34 cellular contexts compared by ENCODE assay signal in genomic region chr6:130093546-130093945, GRCh38.
"Had no signal": no experiment of that assay in that cellular context is flagged by ENCODE, and none has a peak within 500 bp of the region (broad histone marks: within the 10 kb centered on the region; RNA-seq: fewer than 3 reads in every experiment).

No MANE protein-coding gene starts in this region.

- H3K4me3 ChIP-seq: adrenal gland, body of pancreas, breast epithelium had no signal

- H3K27ac ChIP-seq: adrenal gland, body of pancreas, brain microvascular endothelial cell, breast epithelium, VCaP had no signal

- H3K9me3 ChIP-seq: adrenal gland, body of pancreas, breast epithelium had no signal

- H3K27me3 ChIP-seq: adrenal gland, body of pancreas, brain microvascular endothelial cell, breast epithelium had no signal

- ATAC-seq: activated CD8-positive, alpha-beta T cell treated with anti-CD3 and anti-CD28 coated beads for 36 hours; activated naive CD4-positive, alpha-beta T cell treated with anti-CD3 and anti-CD28 coated beads, Interleukin-2, amount 50 U/mL, for 72 hours; activated T-cell treated with anti-CD3 and anti-CD28 coated beads, Interleukin-2, amount 50 U/mL, for 4 hours; activated T-cell treated with anti-CD3 and anti-CD28 coated beads, Interleukin-2, amount 50 U/mL, for 72 hours; activated T-helper 17 cell treated with anti-CD3 and anti-CD28 coated beads, Interleukin-2, amount 50 U/mL, for 72 hours; body of pancreas; T-cell had no signal

- DNase-seq: activated B cell treated with CpG ODN at 0.5 μM for 24 hours; activated CD4-positive, alpha-beta memory T cell treated with anti-CD3 and anti-CD28 coated beads for 36 hours; activated CD4-positive, alpha-beta T cell treated with anti-CD3 and anti-CD28 coated beads for 4 hours; activated CD4-positive, alpha-beta T cell treated with anti-CD3 and anti-CD28 coated beads, Interleukin-2, amount 10 ng/mL, durations not matched to agents 24 days and 14 days; activated CD4-positive, alpha-beta T cell treated with anti-CD3 and anti-CD28 coated beads, Interleukin-2, amount 50 U/mL, for 1 hour; activated CD4-positive, alpha-beta T cell treated with anti-CD3 and anti-CD28 coated beads, Interleukin-2, amount 50 U/mL, for 4 hours; activated CD4-positive, CD25-positive, alpha-beta regulatory T cell treated with anti-CD3 and anti-CD28 coated beads, Interleukin-2, amount 50 U/mL, for 72 hours; activated CD8-positive, alpha-beta memory T cell treated with anti-CD3 and anti-CD28 coated beads, Interleukin-2, amount 50 U/mL, for 4 hours; activated CD8-positive, alpha-beta T cell treated with anti-CD3 and anti-CD28 coated beads for 36 hours; activated effector memory CD4-positive, alpha-beta T cell treated with anti-CD3 and anti-CD28 coated beads, Interleukin-2, amount 50 U/mL, for 16 hours; activated gamma-delta T cell treated with Interleukin-2 at 50 U/mL for 16 hours; activated naive CD4-positive, alpha-beta T cell; activated naive CD4-positive, alpha-beta T cell treated with anti-CD3 and anti-CD28 coated beads for 36 hours; activated naive CD4-positive, alpha-beta T cell treated with anti-CD3 and anti-CD28 coated beads, Interleukin-2, amount 50 U/mL, for 16 hours; activated naive CD8-positive, alpha-beta T cell treated with anti-CD3 and anti-CD28 coated beads for 36 hours; activated T-cell treated with anti-CD3 and anti-CD28 coated beads for 4 hours; activated T-cell treated with anti-CD3 and anti-CD28 coated beads, Interleukin-2, amount 50 U/mL, for 1 hour; activated T-cell treated with anti-CD3 and anti-CD28 coated beads, Interleukin-2, amount 50 U/mL, for 4 hours; activated T-cell treated with anti-CD3 and anti-CD28 coated beads, Interleukin-2, amount 50 U/mL, for 72 hours; adrenal gland; amniotic stem cell; aorta; body of pancreas; brain microvascular endothelial cell; central memory CD4-positive, alpha-beta T cell; T-cell; T-helper 2 cell; T-helper 9 cell had no signal

- H3K36me3 ChIP-seq: adrenal gland, brain microvascular endothelial cell, breast epithelium had no signal

- H3K4me1 ChIP-seq: adrenal gland, body of pancreas, breast epithelium had no signal

- FAIRE-seq: astrocyte, TTC549 had no signal
